1 cellular context compared by ENCODE assay signal in genomic region chr12:128609861-128610260, GRCh38.
TF ChIP-seq lines count a peak whose summit lies in the region.

No MANE protein-coding gene starts in this region.

TF ChIP-seq in GM23338, 12 proteins besides CTCF, POLR2A, EP300 and RAD21 (continued from another document):
- no peak for TF ChIP-seq ZNF462 (CRISPR knock-in tag; IDR thresholded peaks at IDR 0.05)
